24 cellular contexts compared by ENCODE assay signal in the genomic region with DNA sequence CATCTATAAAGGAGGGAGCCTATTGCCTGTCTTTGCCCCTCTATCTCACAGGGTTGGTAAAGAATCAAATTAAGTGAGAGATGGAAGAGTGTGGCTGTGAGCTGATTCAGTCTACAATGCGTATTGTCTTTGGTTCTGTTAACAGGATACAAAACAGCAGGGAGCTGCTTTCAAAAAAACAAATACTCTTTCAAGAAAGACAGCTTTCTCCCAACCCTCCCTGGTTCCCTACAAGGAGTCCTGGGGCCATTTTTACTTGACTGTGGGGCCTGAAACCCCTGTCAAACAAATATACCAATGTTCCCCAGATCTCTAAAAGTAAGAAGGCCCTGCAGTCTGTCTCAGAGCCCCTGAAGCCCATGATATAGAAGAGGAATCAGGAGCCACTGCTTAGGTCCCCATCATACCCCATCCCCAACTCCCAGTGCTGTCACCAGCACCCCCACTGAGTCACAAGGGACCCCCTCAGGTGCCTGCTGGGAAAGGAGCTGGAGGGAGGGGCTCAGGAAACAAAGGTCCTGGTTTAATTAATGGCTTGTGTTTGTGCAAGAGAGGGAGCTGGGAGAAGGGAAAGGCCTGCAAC.
"Had no signal": no experiment of that assay in that cellular context is flagged by ENCODE, and none has a peak within 500 bp of the region (broad histone marks: within the 10 kb centered on the region; RNA-seq: fewer than 3 reads in every experiment).

No MANE protein-coding gene starts in this region.

- H3K4me1 ChIP-seq: esophagus muscularis mucosa, gastrocnemius medialis, left lung, vagina had no signal

- H3K27ac ChIP-seq: esophagus muscularis mucosa, gastrocnemius medialis, left lung, thoracic aorta, vagina had no signal

- H3K4me1 Mint-ChIP-seq: activated B cell treated with CpG ODN at 0.5 μM for 24 hours; activated CD4-positive, alpha-beta T cell treated with anti-CD3 and anti-CD28 coated beads for 36 hours; activated naive CD8-positive, alpha-beta T cell treated with anti-CD3 and anti-CD28 coated beads for 36 hours; central memory CD8-positive, alpha-beta T cell; mesothelial cell of epicardium; naive thymus-derived CD8-positive, alpha-beta T cell had no signal

- H3K4me3 ChIP-seq: esophagus muscularis mucosa, gastrocnemius medialis, left lung, thoracic aorta, vagina had no signal

- H3K9me3 Mint-ChIP-seq: activated B cell treated with CpG ODN at 0.5 μM for 24 hours; activated naive CD8-positive, alpha-beta T cell treated with anti-CD3 and anti-CD28 coated beads for 36 hours; central memory CD8-positive, alpha-beta T cell; immature natural killer cell; mesothelial cell of epicardium; type B pancreatic cell had no signal

- H3K4me3 Mint-ChIP-seq: activated B cell treated with CpG ODN at 0.5 μM for 24 hours; activated CD4-positive, alpha-beta T cell treated with anti-CD3 and anti-CD28 coated beads for 36 hours; activated naive CD8-positive, alpha-beta T cell treated with anti-CD3 and anti-CD28 coated beads for 36 hours; central memory CD8-positive, alpha-beta T cell; immature natural killer cell; mesothelial cell of epicardium; naive thymus-derived CD8-positive, alpha-beta T cell; type B pancreatic cell had no signal

- DNase-seq: activated B cell treated with CpG ODN at 0.5 μM for 24 hours; activated CD4-positive, alpha-beta T cell treated with anti-CD3 and anti-CD28 coated beads for 36 hours; activated CD4-positive, alpha-beta T cell treated with anti-CD3 and anti-CD28 coated beads, Interleukin-2, amount 50 U/mL, for 4 hours; activated CD8-positive, alpha-beta memory T cell treated with anti-CD3 and anti-CD28 coated beads, Interleukin-2, amount 50 U/mL, for 48 hours; activated naive CD4-positive, alpha-beta T cell treated with Interleukin-2 at 50 U/mL for 16 hours; activated naive CD8-positive, alpha-beta T cell treated with anti-CD3 and anti-CD28 coated beads for 36 hours; activated T-cell treated with anti-CD3 and anti-CD28 coated beads, Interleukin-2, amount 50 U/mL, for 48 hours; effector memory CD4-positive, alpha-beta T cell; gastrocnemius medialis; hypothalamus; immature natural killer cell; left lung; naive thymus-derived CD8-positive, alpha-beta T cell; right cardiac atrium; stimulated activated CD4-positive, alpha-beta T cell treated with anti-CD3 and anti-CD28 coated beads, Interleukin-4, amount 100 ng/mL, for 24 hours; stimulated activated naive CD4-positive, alpha-beta T cell treated with Interleukin-2 at 50 U/mL for 16 hours; T1000 had no signal

- H3K9me3 ChIP-seq: esophagus muscularis mucosa, gastrocnemius medialis, left lung, thoracic aorta, vagina had no signal

- H3K27ac Mint-ChIP-seq: activated B cell treated with CpG ODN at 0.5 μM for 24 hours; activated CD4-positive, alpha-beta T cell treated with anti-CD3 and anti-CD28 coated beads for 36 hours; activated naive CD8-positive, alpha-beta T cell treated with anti-CD3 and anti-CD28 coated beads for 36 hours; mesothelial cell of epicardium; naive thymus-derived CD8-positive, alpha-beta T cell; progenitor cell of endocrine pancreas; type B pancreatic cell had no signal

- H3K27me3 ChIP-seq: gastrocnemius medialis, vagina had no signal

- H3K36me3 Mint-ChIP-seq: activated naive CD8-positive, alpha-beta T cell treated with anti-CD3 and anti-CD28 coated beads for 36 hours; immature natural killer cell; mesothelial cell of epicardium; naive thymus-derived CD8-positive, alpha-beta T cell; type B pancreatic cell had no signal

- H3K36me3 ChIP-seq: esophagus muscularis mucosa, gastrocnemius medialis, left lung, thoracic aorta, vagina had no signal
